23 cellular contexts compared by ENCODE assay signal in genomic region chr11:21430532-21430931, GRCh38.
DNase-seq lines count a peak whose midpoint lies in the region; ATAC-seq, FAIRE-seq and TF ChIP-seq lines count a peak whose summit lies in the region.
"Had no signal": no experiment of that assay in that cellular context is flagged by ENCODE, and none has a peak within 500 bp of the region (broad histone marks: within the 10 kb centered on the region; RNA-seq: fewer than 3 reads in every experiment).

No MANE protein-coding gene starts in this region.

- WGBS in trophoblast cell (ENCODE audit: extremely low coverage, insufficient coverage, insufficient read length) = no CpG with 5 or more reads among the region's 3 CpGs

- no peak overlapping the region for H3K4me2 ChIP-seq in trophoblast cell (ENCODE audit: low read length)
- no peak overlapping the region for H3K4me2 ChIP-seq in GM23338
- H3K4me2 ChIP-seq: BLaER1 treated with 17β-estradiol and CSF1 and Interleukin-3, amounts not matched to agents 10 nM and 100 nM had no signal

- H3K23ac ChIP-seq in trophoblast cell (ENCODE audit: low read length) = no peak overlapping the region

- H3K79me2 ChIP-seq in trophoblast cell (ENCODE audit: control insufficient read depth, insufficient read depth, low read length, poor library complexity) (no peaks in the 10 kb centered on the region), GM23338 (replicated peaks; ENCODE audit: insufficient read depth) (no peaks in the 10 kb centered on the region)

- ATAC-seq in GM19395 (IDR thresholded peaks at IDR 0.05; ENCODE audit: unreplicated experiment) (no peak), GM23338 (no peak)

- no peaks in the 10 kb centered on the region for H3K36me3 Mint-ChIP-seq in GM23338 (ENCODE audit: low read depth)
- H3K36me3 Mint-ChIP-seq: CD14-positive monocyte; CD8-positive, alpha-beta memory T cell had no signal

- no peak overlapping the region for H4K12ac ChIP-seq in trophoblast cell (ENCODE audit: low read depth, low read length)

- no peak overlapping the region for H2BK5ac ChIP-seq in trophoblast cell (ENCODE audit: low read depth, low read length, poor library complexity)

- H4K8ac ChIP-seq in trophoblast cell (ENCODE audit: low read depth, low read length) = no peak overlapping the region

- no peak for FAIRE-seq in bronchial epithelial cell (lab: Jason Lieb, UNC)
- FAIRE-seq: A204.1, D721Med, G401.6, GM12892 had no signal

- no peaks in the 10 kb centered on the region for H3F3A ChIP-seq in GM23338 (replicated peaks; ENCODE audit: low read depth)

- H3K4ac ChIP-seq in trophoblast cell (ENCODE audit: low read depth, low read length) = no peak overlapping the region

- H3K4me3 ChIP-seq in bronchial epithelial cell (ENCODE audit: low read depth, low read length) = no peak overlapping the region
- no peak overlapping the region for H3K4me3 ChIP-seq in trophoblast cell (ENCODE audit: low read depth, low read length)
- no peak overlapping the region for H3K4me3 ChIP-seq in GM23338
- H3K4me3 ChIP-seq: BLaER1 treated with 17β-estradiol and CSF1 and Interleukin-3, amounts not matched to agents 10 nM and 100 nM; GM23248; HAP-1 had no signal

- no peak overlapping the region for H3K27ac Mint-ChIP-seq in GM23338
- H3K27ac Mint-ChIP-seq: CD14-positive monocyte; CD4-positive, alpha-beta T cell; CD8-positive, alpha-beta memory T cell; HFFc6 had no signal

- H4K91ac ChIP-seq in trophoblast cell (ENCODE audit: low read depth, low read length) = no peak overlapping the region

- H3K4me1 Mint-ChIP-seq in GM23338 = peaks cover 3% of the 10 kb centered on the region; the same call in 1 of the 3 replicates
- H3K4me1 Mint-ChIP-seq: CD14-positive monocyte; CD8-positive, alpha-beta memory T cell had no signal

- H2BK12ac ChIP-seq in trophoblast cell (ENCODE audit: low read length) = no peak overlapping the region

- H3K4me3 Mint-ChIP-seq in GM23338 = no peak overlapping the region
- H3K4me3 Mint-ChIP-seq: CD14-positive monocyte; CD4-positive, alpha-beta T cell; CD8-positive, alpha-beta memory T cell; HFFc6 had no signal

- H2AK5ac ChIP-seq in trophoblast cell (ENCODE audit: low read length) = no peak overlapping the region

- TF ChIP-seq CTCF in bronchial epithelial cell (IDR thresholded peaks at IDR 0.05; ENCODE audit: insufficient read depth, low read length, severe bottlenecking) (no peak), GM23338 (conservative IDR thresholded peaks at IDR 0.05; ENCODE audit: low read depth in 2 of 2) (no peak)

- no peak overlapping the region for H2AFZ ChIP-seq in trophoblast cell (ENCODE audit: insufficient read depth, low read length, poor library complexity)
- no peak overlapping the region for H2AFZ ChIP-seq in GM23338
- H2AFZ ChIP-seq: GM23248 had no signal

- no peaks in the 10 kb centered on the region for H3K36me3 ChIP-seq in bronchial epithelial cell (ENCODE audit: control insufficient read depth, insufficient read depth, low read length)
- H3K36me3 ChIP-seq in trophoblast cell (ENCODE audit: control insufficient read depth in 1 of 2, insufficient read depth in 2 of 2, low read length in 2 of 2) = no peaks in the 10 kb centered on the region
- H3K36me3 ChIP-seq in GM23338 (ENCODE audit: insufficient read depth) = no peaks in the 10 kb centered on the region
- H3K36me3 ChIP-seq: BE2C; BLaER1 treated with 17β-estradiol and CSF1 and Interleukin-3, amounts not matched to agents 10 nM and 100 nM; HAP-1 had no signal

- H3K27ac ChIP-seq in trophoblast cell (ENCODE audit: low read depth, low read length) (no peak overlapping the region), GM23338 (ENCODE audit: low read depth) (no peak overlapping the region)
- H3K27ac ChIP-seq: 22Rv1; BLaER1 treated with 17β-estradiol and CSF1 and Interleukin-3, amounts not matched to agents 10 nM and 100 nM; GM23248 had no signal

- H2BK120ac ChIP-seq in trophoblast cell (ENCODE audit: insufficient read depth, low read length, poor library complexity) = no peak overlapping the region

- no peak overlapping the region for H3K14ac ChIP-seq in trophoblast cell (ENCODE audit: low read length)

- no peaks in the 10 kb centered on the region for H3K27me3 ChIP-seq in bronchial epithelial cell (ENCODE audit: control insufficient read depth, insufficient read depth, low read length)
- no peaks in the 10 kb centered on the region for H3K27me3 ChIP-seq in trophoblast cell (ENCODE audit: insufficient read depth, low read length)
- no peaks in the 10 kb centered on the region for H3K27me3 ChIP-seq in GM23338 (ENCODE audit: insufficient read depth)
- H3K27me3 ChIP-seq: BE2C; BLaER1 treated with 17β-estradiol and CSF1 and Interleukin-3, amounts not matched to agents 10 nM and 100 nM had no signal

- H3K9me2 ChIP-seq in GM23338 (ENCODE audit: insufficient read depth) = no peaks in the 10 kb centered on the region

- no peaks in the 10 kb centered on the region for H3K79me1 ChIP-seq in trophoblast cell (ENCODE audit: low read length)

- no peaks in the 10 kb centered on the region for H3K27me3 Mint-ChIP-seq in GM23338 (ENCODE audit: insufficient read depth, low read depth, poor library complexity)
- H3K27me3 Mint-ChIP-seq: CD4-positive, alpha-beta T cell; CD8-positive, alpha-beta memory T cell had no signal

- H3K9me3 ChIP-seq in trophoblast cell (ENCODE audit: insufficient read depth, low read depth, low read length) = no peaks in the 10 kb centered on the region
- H3K9me3 ChIP-seq: BE2C; BLaER1 treated with 17β-estradiol and CSF1 and Interleukin-3, amounts not matched to agents 10 nM and 100 nM; HAP-1 had no signal

- no peak overlapping the region for H3K18ac ChIP-seq in trophoblast cell (ENCODE audit: low read length)

- DNase-seq in DMS53 (lab: John Stamatoyannopoulos, UW) (peak; percentile 8), DMS53 treated with DMSO at 0.1 percent for 48 hours (lab: John Stamatoyannopoulos, UW; ENCODE audit: unreplicated experiment) (no peak), bronchial epithelial cell (ENCODE audit: low read depth) (peak; percentile 35), islet precursor cell (peak; percentile 48), trophoblast cell (peak; percentile 21 to 72), NCI-H510A treated with DMSO at 0.1 percent for 48 hours (lab: John Stamatoyannopoulos, UW) (no peak), GM23338 (ENCODE audit: low spot score) (no peak)
- DNase-seq: BE2C; CD4-positive, alpha-beta T cell; CD8-positive, alpha-beta memory T cell; DMS 273 treated with DMSO at 0.1 percent for 48 hours; DND-41; GM23248; HFFc6 had no signal

- H3K9ac ChIP-seq in trophoblast cell (ENCODE audit: low read length) = no peak overlapping the region
- H3K9ac ChIP-seq: BLaER1 treated with 17β-estradiol and CSF1 and Interleukin-3, amounts not matched to agents 10 nM and 100 nM; GM23248 had no signal

- H3K9me3 Mint-ChIP-seq in GM23338 = no peaks in the 10 kb centered on the region

- H4K20me1 ChIP-seq in GM23338 (replicated peaks; ENCODE audit: insufficient read depth) = no peaks in the 10 kb centered on the region
- H4K20me1 ChIP-seq: BLaER1 treated with 17β-estradiol and CSF1 and Interleukin-3, amounts not matched to agents 10 nM and 100 nM had no signal

- H3K4me1 ChIP-seq in trophoblast cell (ENCODE audit: control insufficient read depth in 1 of 2, insufficient read depth in 2 of 2, low read length in 2 of 2) (no peaks in the 10 kb centered on the region), GM23338 (ENCODE audit: insufficient read depth) (no peaks in the 10 kb centered on the region)
- H3K4me1 ChIP-seq: BE2C; BLaER1 treated with 17β-estradiol and CSF1 and Interleukin-3, amounts not matched to agents 10 nM and 100 nM; HAP-1 had no signal

TF ChIP-seq in GM23338, 12 proteins besides CTCF, POLR2A, EP300 and RAD21:
- TF ChIP-seq STAT1 (IDR thresholded peaks at IDR 0.05; ENCODE audit: unreplicated experiment) = no peak
TF ChIP-seq in GM23338: peak in this region for 0.

Comparison
In these comparisons a context has a peak if more than half of its experiments do, and no peak if none do; other contexts are left out.
1. DNase-seq: peak in DMS53 (single experiment), bronchial epithelial cell (single experiment), islet precursor cell (single experiment) and trophoblast cell (2 of 2); none in DMS53 treated with DMSO at 0.1 percent for 48 hours (single experiment), NCI-H510A treated with DMSO at 0.1 percent for 48 hours (single experiment) and GM23338 (single experiment).